18 cellular contexts compared by ENCODE assay signal in genomic region chr21:15352009-15352408, GRCh38.
"Had no signal": no experiment of that assay in that cellular context is flagged by ENCODE, and none has a peak within 500 bp of the region (broad histone marks: within the 10 kb centered on the region; RNA-seq: fewer than 3 reads in every experiment).

No MANE protein-coding gene starts in this region.

- H3K27ac ChIP-seq: dorsolateral prefrontal cortex, lower lobe of right lung, parathyroid adenoma, prostate gland, right atrium auricular region, sigmoid colon, testis, tibial artery had no signal

- H3K27me3 ChIP-seq: dorsolateral prefrontal cortex, right atrium auricular region, sigmoid colon, testis, tibial artery had no signal

- H3K36me3 ChIP-seq: lower lobe of right lung, prostate gland, right atrium auricular region, sigmoid colon, tibial artery had no signal

- H3K9me3 ChIP-seq: lower lobe of right lung, prostate gland, right atrium auricular region, sigmoid colon, testis, tibial artery had no signal

- H3K79me2 ChIP-seq: parathyroid adenoma had no signal

- H3K4me3 Mint-ChIP-seq: naive thymus-derived CD8-positive, alpha-beta T cell; nephron progenitor cell; stimulated activated memory B cell treated with anti-CD40 and anti-IgM and Interleukin-4, amounts not matched to agents 10 μg/mL and 1 μg/mL and 100 μg/mL, for 72 hours; type B pancreatic cell had no signal

- H3K4me1 ChIP-seq: lower lobe of right lung, parathyroid adenoma, prostate gland, right atrium auricular region, tibial artery had no signal

- H3K27ac Mint-ChIP-seq: naive thymus-derived CD8-positive, alpha-beta T cell; nephron progenitor cell; stimulated activated memory B cell treated with anti-CD40 and anti-IgM and Interleukin-4, amounts not matched to agents 10 μg/mL and 1 μg/mL and 100 μg/mL, for 72 hours; type B pancreatic cell had no signal

- H3K4me3 ChIP-seq: dorsolateral prefrontal cortex, lower lobe of right lung, prostate gland, right atrium auricular region, sigmoid colon, testis, tibial artery had no signal

- H3K9ac ChIP-seq: parathyroid adenoma had no signal

- H3K36me3 Mint-ChIP-seq: naive thymus-derived CD8-positive, alpha-beta T cell; stimulated activated memory B cell treated with anti-CD40 and anti-IgM and Interleukin-4, amounts not matched to agents 10 μg/mL and 1 μg/mL and 100 μg/mL, for 72 hours; type B pancreatic cell had no signal

- H2AFZ ChIP-seq: parathyroid adenoma had no signal

- DNase-seq: dorsolateral prefrontal cortex; effector CD4-positive, alpha-beta T cell; left ventricle myocardium superior; lower lobe of right lung; naive thymus-derived CD8-positive, alpha-beta T cell; nephron progenitor cell; sigmoid colon; stimulated activated CD4-positive, alpha-beta T cell treated with anti-CD3 and anti-CD28 coated beads, Interleukin-2, amount 100 ng/mL, for 24 hours; stimulated activated CD4-positive, alpha-beta T cell treated with anti-CD3 and anti-CD28 coated beads, Interleukin-4, amount 100 ng/mL, for 24 hours; stimulated activated naive CD8-positive, alpha-beta T cell treated with anti-CD3 and anti-CD28 coated beads, Interleukin-15, Interleukin-2, amounts not matched to agents 100 U/mL and 50 U/mL, for 24 hours; substantia nigra; testis; tibial artery had no signal

- H3K27me3 Mint-ChIP-seq: stimulated activated memory B cell treated with anti-CD40 and anti-IgM and Interleukin-4, amounts not matched to agents 10 μg/mL and 1 μg/mL and 100 μg/mL, for 72 hours; type B pancreatic cell had no signal

- ATAC-seq: left ventricle myocardium superior; lower lobe of right lung; naive thymus-derived CD8-positive, alpha-beta T cell; stimulated activated memory B cell treated with anti-CD40 and anti-IgM and Interleukin-4, amounts not matched to agents 10 μg/mL and 1 μg/mL and 100 μg/mL, for 72 hours; stimulated activated naive CD8-positive, alpha-beta T cell treated with anti-CD3 and anti-CD28 coated beads, Interleukin-15, Interleukin-2, amounts not matched to agents 100 U/mL and 50 U/mL, for 24 hours had no signal

- H3K9me3 Mint-ChIP-seq: stimulated activated memory B cell treated with anti-CD40 and anti-IgM and Interleukin-4, amounts not matched to agents 10 μg/mL and 1 μg/mL and 100 μg/mL, for 72 hours; type B pancreatic cell had no signal
